11 cellular contexts compared by ENCODE assay signal in genomic region chr2:65800998-65801397, GRCh38.
DNase-seq lines count a peak whose midpoint lies in the region; ATAC-seq, FAIRE-seq and TF ChIP-seq lines count a peak whose summit lies in the region.
"Had no signal": no experiment of that assay in that cellular context is flagged by ENCODE, and none has a peak within 500 bp of the region (broad histone marks: within the 10 kb centered on the region; RNA-seq: fewer than 3 reads in every experiment).

No MANE protein-coding gene starts in this region.

- H3K27me3 Mint-ChIP-seq in natural killer cell treated with Interleukin-12 subunit alpha and Interleukin-12 subunit beta and Interleukin-15 and Interleukin-18, amount 100 ng/mL, for 72 hours, result peaks cover 0 to 8% of the 10 kb centered on the region in 2 donors

- peaks cover 8% of the 10 kb centered on the region for H3K9me3 Mint-ChIP-seq in natural killer cell treated with Interleukin-12 subunit alpha and Interleukin-12 subunit beta and Interleukin-15 and Interleukin-18, amount 100 ng/mL, for 72 hours

- no peaks in the 10 kb centered on the region for H3K4me1 ChIP-seq in uterus

- no peak overlapping the region for H3K27ac Mint-ChIP-seq in natural killer cell treated with Interleukin-12 subunit alpha and Interleukin-12 subunit beta and Interleukin-15 and Interleukin-18, amount 100 ng/mL, for 72 hours

- no peaks in the 10 kb centered on the region for H3K4me1 Mint-ChIP-seq in natural killer cell treated with Interleukin-12 subunit alpha and Interleukin-12 subunit beta and Interleukin-15 and Interleukin-18, amount 100 ng/mL, for 72 hours (ENCODE audit: low read depth in 2 of 2)

- no peaks in the 10 kb centered on the region for H3K36me3 Mint-ChIP-seq in natural killer cell treated with Interleukin-12 subunit alpha and Interleukin-12 subunit beta and Interleukin-15 and Interleukin-18, amount 100 ng/mL, for 72 hours

- TF ChIP-seq CTCF in AG09309 (IDR thresholded peaks at IDR 0.05; ENCODE audit: control insufficient read depth, insufficient read depth, low read depth, low read length, missing control alignments) (peak; percentile 58), uterus (IDR thresholded peaks at IDR 0.05) (no peak)

- TF ChIP-seq POLR2A in H54 (IDR thresholded peaks at IDR 0.05; ENCODE audit: low read depth, low read length), result no peak
- TF ChIP-seq POLR2A in uterus (IDR thresholded peaks at IDR 0.05), result no peak

- H3K9me3 ChIP-seq in uterus, result no peaks in the 10 kb centered on the region

- intact Hi-C loops in uterus (cut with DNase I; ENCODE audit: low total_unique reads), result no loop called here

- H3K27ac ChIP-seq in uterus, result no peak overlapping the region

- H3K27me3 ChIP-seq in uterus, result no peaks in the 10 kb centered on the region

- H3K36me3 ChIP-seq in uterus, result no peaks in the 10 kb centered on the region

- no peak overlapping the region for H3K4me3 ChIP-seq in AG09309 (ENCODE audit: control insufficient read depth, low read depth, low read length)
- no peak overlapping the region for H3K4me3 ChIP-seq in uterus

- H3K4me3 Mint-ChIP-seq in natural killer cell treated with Interleukin-12 subunit alpha and Interleukin-12 subunit beta and Interleukin-15 and Interleukin-18, amount 100 ng/mL, for 72 hours, result no peak overlapping the region

- no peak for ATAC-seq in natural killer cell treated with Interleukin-12 subunit alpha and Interleukin-12 subunit beta and Interleukin-15 and Interleukin-18, amount 100 ng/mL, for 72 hours

- no peak for FAIRE-seq in H54 (lab: Jason Lieb, UNC)
- FAIRE-seq: endothelial cell of umbilical vein had no signal

- DNase-seq in AG09309 (ENCODE audit: low read depth) (peak; percentile 5), H54 (ENCODE audit: insufficient read length, low spot score) (peak; percentile 6), UCSD-AML1 (lab: John Stamatoyannopoulos, UW; ENCODE audit: unreplicated experiment) (peak; percentile 11), iris pigment epithelial cell (ENCODE audit: low read depth) (peak; percentile 3), uterus (no peak), ureter (ENCODE audit: low spot score) (no peak)
- DNase-seq in natural killer cell treated with Interleukin-12 subunit alpha and Interleukin-12 subunit beta and Interleukin-15 and Interleukin-18, amount 100 ng/mL, for 72 hours (ENCODE audit: low spot score), result no peak
- DNase-seq in activated CD4-positive, alpha-beta T cell treated with anti-CD3 and anti-CD28 coated beads, Interleukin-2, amount 50 U/mL, for 4 hours, result no peak
- DNase-seq: activated gamma-delta T cell, T-helper 9 cell had no signal

Comparison
In these comparisons a context has a peak if more than half of its experiments do, and no peak if none do; other contexts are left out.
1. DNase-seq: peak in AG09309 (single experiment), H54 (single experiment), UCSD-AML1 (single experiment) and iris pigment epithelial cell (single experiment); none in uterus (0 of 2), natural killer cell treated with Interleukin-12 subunit alpha and Interleukin-12 subunit beta and Interleukin-15 and Interleukin-18, amount 100 ng/mL, for 72 hours (single experiment), activated CD4-positive, alpha-beta T cell treated with anti-CD3 and anti-CD28 coated beads, Interleukin-2, amount 50 U/mL, for 4 hours (0 of 2) and ureter (single experiment).